37 cellular contexts compared by ENCODE assay signal in genomic region chr1:195071461-195071860, GRCh38.
"Had no signal": no experiment of that assay in that cellular context is flagged by ENCODE, and none has a peak within 500 bp of the region (broad histone marks: within the 10 kb centered on the region; RNA-seq: fewer than 3 reads in every experiment).

No MANE protein-coding gene starts in this region.

- ATAC-seq: activated CD8-positive, alpha-beta memory T cell treated with anti-CD3 and anti-CD28 coated beads, Interleukin-2, amount 10 ng/mL, durations not matched to agents 7 days and 5 days; Right ventricle myocardium inferior; SK-N-SH treated with all-trans-retinoic acid at 6 μM for 48 hours had no signal

- DNase-seq: activated B cell treated with CpG ODN at 0.5 μM for 24 hours; activated CD4-positive, alpha-beta memory T cell treated with anti-CD3 and anti-CD28 coated beads for 36 hours; activated CD4-positive, alpha-beta T cell treated with anti-CD3 and anti-CD28 coated beads for 4 hours; activated CD4-positive, alpha-beta T cell treated with anti-CD3 and anti-CD28 coated beads, Interleukin-2, amount 50 U/mL, for 1 hour; activated CD4-positive, CD25-positive, alpha-beta regulatory T cell treated with anti-CD3 and anti-CD28 coated beads, Interleukin-2, amount 50 U/mL, for 72 hours; activated CD8-positive, alpha-beta memory T cell treated with anti-CD3 and anti-CD28 coated beads, Interleukin-2, amount 10 ng/mL, durations not matched to agents 7 days and 5 days; activated CD8-positive, alpha-beta memory T cell treated with anti-CD3 and anti-CD28 coated beads, Interleukin-2, amount 50 U/mL, for 48 hours; activated effector memory CD4-positive, alpha-beta T cell treated with Interleukin-2 at 50 U/mL for 16 hours; activated naive CD4-positive, alpha-beta T cell; activated naive CD4-positive, alpha-beta T cell treated with anti-CD3 and anti-CD28 coated beads, Interleukin-2, amount 50 U/mL, for 16 hours; activated naive CD8-positive, alpha-beta T cell treated with anti-CD3 and anti-CD28 coated beads for 36 hours; activated T-cell treated with anti-CD3 and anti-CD28 coated beads, Interleukin-2, amount 50 U/mL, for 48 hours; amniotic stem cell; aorta; brain microvascular endothelial cell; central memory CD4-positive, alpha-beta T cell; MG63; MV-4-11; NCI-H1092; NCI-H1436 treated with DMSO at 0.1 percent for 48 hours; NCI-H1694 treated with DMSO at 0.1 percent for 48 hours; NCI-H2029; NCI-H2171; NCI-H510A; NCI-H526 treated with DMSO at 0.1 percent for 48 hours; NCI-H82; PC-9; SIG-M5; T-helper 1 cell; T-helper 2 cell; T-helper 9 cell had no signal

- H3K27me3 ChIP-seq: brain microvascular endothelial cell, MG63 had no signal

- H2AFZ ChIP-seq: PC-9 had no signal

- H3K27ac ChIP-seq: brain microvascular endothelial cell, PC-9, RWPE1, VCaP had no signal

- H3K9me3 ChIP-seq: MG63 had no signal

- H3K4me3 ChIP-seq: MG63, PC-9 had no signal

- H3K4me2 ChIP-seq: PC-9 had no signal

- H3K36me3 ChIP-seq: brain microvascular endothelial cell, MG63 had no signal

- FAIRE-seq: colon, RCC 7860 had no signal
